Comparison of ENCODE assay signal across 12 cellular contexts in genomic region chr20:35901678-35902544, GRCh38. TPM values are rescaled to one million over a fixed set of nuclear protein-coding genes. Genes with fewer than 3 reads are reported as not detected.
DNase-seq lines count a peak whose midpoint lies in the region; ATAC-seq and TF ChIP-seq lines count a peak whose summit lies in the region.
"Had no signal": no experiment of that assay in that cellular context is flagged by ENCODE, and none has a peak within 500 bp of the region (broad histone marks: within the 10 kb centered on the region; RNA-seq: fewer than 3 reads in every experiment).

No MANE protein-coding gene starts in this region.

- H3K27me3 ChIP-seq in spleen (replicated peaks in 1 of 7), result no peaks in the 10 kb centered on the region
- H3K27me3 ChIP-seq: body of pancreas had no signal

- no peak for TF ChIP-seq CTCF in cardiac fibroblast (IDR thresholded peaks at IDR 0.05; ENCODE audit: low read depth, low read length)
- TF ChIP-seq CTCF in nephron progenitor cell (IDR thresholded peaks at IDR 0.05), result no peak
- TF ChIP-seq CTCF in spleen (IDR thresholded peaks at IDR 0.05 in 8 of 11, conservative IDR thresholded peaks at IDR 0.05 in 3 of 11), result no peak

- H3K4me3 Mint-ChIP-seq in nephron progenitor cell, result no peak overlapping the region
- H3K4me3 Mint-ChIP-seq: stimulated activated naive CD8-positive, alpha-beta T cell treated with anti-CD3 and anti-CD28 coated beads, Interleukin-15, Interleukin-2, amounts not matched to agents 100 ng/mL and 50 ng/mL, for 24 hours had no signal

- no peak overlapping the region for H3K27ac ChIP-seq in spleen
- H3K27ac ChIP-seq: body of pancreas had no signal

- peaks cover 0 to 90% (median 27%) of the 10 kb centered on the region in 6 donors for H3K36me3 ChIP-seq in spleen

- peaks cover 0 to 6% (median 0%) of the 10 kb centered on the region in 6 donors for H3K4me1 ChIP-seq in spleen
- H3K4me1 ChIP-seq: body of pancreas had no signal

- no peak overlapping the region for H3K4me3 ChIP-seq in cardiac fibroblast (replicated peaks in 1 of 2; ENCODE audit: low read depth in 2 of 2, low read length in 2 of 2)
- no peak overlapping the region for H3K4me3 ChIP-seq in spleen
- H3K4me3 ChIP-seq: body of pancreas, GM12878 had no signal

- no peak for TF ChIP-seq POLR2A in spleen (IDR thresholded peaks at IDR 0.05)

- H3K36me3 Mint-ChIP-seq in nephron progenitor cell (ENCODE audit: low read depth), result peaks cover 56% of the 10 kb centered on the region

- peak overlapping the region; percentile 18 for H3K27ac Mint-ChIP-seq in nephron progenitor cell

- 81 to 96% (median 94%) methylated on average over 3 to 4 of the region's 4 CpGs for WGBS in spleen, 5 donors

- DNase-seq in COLO829 (ENCODE audit: low spot score), result peak; percentile 50
- peak; percentile 15 for DNase-seq in NCI-H2227 treated with DMSO at 0.1 percent for 48 hours (lab: John Stamatoyannopoulos, UW)
- DNase-seq in cardiac fibroblast (ENCODE audit: low read depth in 2 of 2), result peak; percentile 80 to 91
- no peak for DNase-seq in nephron progenitor cell
- DNase-seq in spleen, result no peak
- no peak for DNase-seq in activated CD4-positive, alpha-beta T cell treated with anti-CD3 and anti-CD28 coated beads for 1 hour
- DNase-seq: body of pancreas, SIG-M5 had no signal

- intact Hi-C loops in spleen (cut with DNase I; ENCODE audit: low total_unique reads), result no loop called here

- no peaks in the 10 kb centered on the region for H3K9me3 Mint-ChIP-seq in nephron progenitor cell
- H3K9me3 Mint-ChIP-seq: stimulated activated naive CD8-positive, alpha-beta T cell treated with anti-CD3 and anti-CD28 coated beads, Interleukin-15, Interleukin-2, amounts not matched to agents 100 ng/mL and 50 ng/mL, for 24 hours had no signal

- H3K4me1 Mint-ChIP-seq in nephron progenitor cell, result no peaks in the 10 kb centered on the region

- ATAC-seq in GM18909 (IDR thresholded peaks at IDR 0.05; ENCODE audit: poor library complexity, unreplicated experiment) (no peak), GM21529 (IDR thresholded peaks at IDR 0.05; ENCODE audit: unreplicated experiment) (no peak)
- ATAC-seq: body of pancreas, GM12878 had no signal

- no peaks in the 10 kb centered on the region for H3K9me3 ChIP-seq in spleen
- H3K9me3 ChIP-seq: body of pancreas had no signal

- no peaks in the 10 kb centered on the region for H3K27me3 Mint-ChIP-seq in nephron progenitor cell (ENCODE audit: low read depth, poor library complexity)
- H3K27me3 Mint-ChIP-seq: stimulated activated naive CD8-positive, alpha-beta T cell treated with anti-CD3 and anti-CD28 coated beads, Interleukin-15, Interleukin-2, amounts not matched to agents 100 ng/mL and 50 ng/mL, for 24 hours had no signal

RNA-seq across cellular contexts. Expression of gene SCAND1, which starts 52.4 kb away (rescaled TPM):
- total RNA-seq in spleen, result 10 to 100 TPM; 50.0 to 74.2 (median 57.7) TPM
- 100 to 1,000 TPM; 175 to 291 (median 192) TPM for polyA plus RNA-seq in spleen

Comparison
In these comparisons a context has a peak if more than half of its experiments do, and no peak if none do; other contexts are left out.
1. DNase-seq: peak in COLO829 (single experiment), NCI-H2227 treated with DMSO at 0.1 percent for 48 hours (single experiment) and cardiac fibroblast (2 of 2); none in nephron progenitor cell (single experiment), spleen (single experiment) and activated CD4-positive, alpha-beta T cell treated with anti-CD3 and anti-CD28 coated beads for 1 hour (single experiment).